Comparison of ENCODE assay signal across 10 cellular contexts in the genomic region with DNA sequence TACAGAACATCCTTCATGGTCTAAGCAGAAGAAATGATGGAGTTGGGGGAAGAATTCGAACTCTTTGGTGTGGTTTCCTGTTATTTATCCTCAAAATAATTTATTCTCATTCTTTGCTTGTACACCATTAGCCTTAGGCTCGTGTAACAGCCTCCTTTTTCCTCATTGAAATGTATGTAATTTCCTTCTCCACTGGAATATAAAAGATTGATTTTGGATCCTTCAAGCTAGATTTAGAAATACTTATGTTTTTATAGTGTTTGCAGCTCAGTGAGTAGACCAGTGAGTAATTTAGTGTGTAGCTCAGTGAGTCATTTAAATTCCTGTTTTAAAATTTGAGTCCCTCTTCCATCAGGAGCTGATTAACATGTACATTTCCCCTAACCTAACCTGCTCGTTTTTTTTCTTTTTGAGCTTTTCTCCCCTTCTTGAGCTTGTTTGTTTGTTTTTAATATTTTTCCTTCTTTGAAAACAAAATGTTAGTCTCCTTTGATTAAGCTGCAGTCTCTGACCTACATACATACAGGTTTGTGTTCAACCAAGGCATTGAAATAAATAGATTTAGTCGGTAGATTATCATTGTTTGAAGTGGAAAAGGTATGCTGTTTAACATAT. TPM values are rescaled to one million over a fixed set of nuclear protein-coding genes. Genes with fewer than 3 reads are reported as not detected.
A peak's percentile ranks its signal among the peaks of the same experiment; 100 is the strongest.
DNase-seq lines count a peak whose midpoint lies in the region; ATAC-seq and TF ChIP-seq lines count a peak whose summit lies in the region.
"Had no signal": no experiment of that assay in that cellular context is flagged by ENCODE, and none has a peak within 500 bp of the region (broad histone marks: within the 10 kb centered on the region; RNA-seq: fewer than 3 reads in every experiment).

No MANE protein-coding gene starts in this region.

- no peak for TF ChIP-seq CTCF in ascending aorta (IDR thresholded peaks at IDR 0.05)

- intact Hi-C loops in ascending aorta (cut with DNase I) = loop anchor here (5.0 kb wide), 1 partner anchor 42 kb away; no protein-coding TSS in a partner anchor

- no peaks in the 10 kb centered on the region for H3K9me3 ChIP-seq in ascending aorta

- no peaks in the 10 kb centered on the region for H3K36me3 ChIP-seq in ascending aorta

- peak; percentile 35 for ATAC-seq in HG02610 (IDR thresholded peaks at IDR 0.05; ENCODE audit: unreplicated experiment)
- no peak for ATAC-seq in HG03571 (IDR thresholded peaks at IDR 0.05; ENCODE audit: unreplicated experiment)
- ATAC-seq in GM18909 (IDR thresholded peaks at IDR 0.05; ENCODE audit: poor library complexity, unreplicated experiment) = no peak
- no peak for ATAC-seq in GM21529 (IDR thresholded peaks at IDR 0.05; ENCODE audit: unreplicated experiment)

- DNase-seq in ACHN (peak; percentile 49), ascending aorta (ENCODE audit: low spot score in 2 of 2) (no peak), kidney tubule cell (ENCODE audit: low spot score) (peak; percentile 68)
- no peak for DNase-seq in stimulated activated naive CD4-positive, alpha-beta T cell treated with Interleukin-2 at 50 U/mL for 16 hours (lab: John Stamatoyannopoulos, UW)
- DNase-seq: activated effector memory CD4-positive, alpha-beta T cell treated with anti-CD3 and anti-CD28 coated beads, Interleukin-2, amount 50 U/mL, for 16 hours; islet precursor cell had no signal

- peaks cover 5 to 55% of the 10 kb centered on the region in 2 donors for H3K4me1 ChIP-seq in ascending aorta

- no peak overlapping the region for H3K4me3 ChIP-seq in ascending aorta

- H3K27ac ChIP-seq in ascending aorta = peak overlapping the region; percentile 59 to 69

- no peaks in the 10 kb centered on the region for H3K27me3 ChIP-seq in ascending aorta

- in situ Hi-C loops in ACHN (cut with HindIII; ENCODE audit: low pct_ligation_motif_present, low pct_unique_long_range_greater_than_20kb, low sequenced_read_pairs) = no loop called here

RNA-seq across cellular contexts. Expression of a gene that starts 5.6 kb away (rescaled TPM):
- 61.9 TPM for total RNA-seq in ascending aorta

Comparison
In these comparisons a context has a peak if more than half of its experiments do, and no peak if none do; other contexts are left out.
1. DNase-seq: peak in ACHN (single experiment) and kidney tubule cell (single experiment); none in ascending aorta (0 of 2) and stimulated activated naive CD4-positive, alpha-beta T cell treated with Interleukin-2 at 50 U/mL for 16 hours (single experiment).